ENCODE assay signal across 8 cellular contexts in the genomic region with DNA sequence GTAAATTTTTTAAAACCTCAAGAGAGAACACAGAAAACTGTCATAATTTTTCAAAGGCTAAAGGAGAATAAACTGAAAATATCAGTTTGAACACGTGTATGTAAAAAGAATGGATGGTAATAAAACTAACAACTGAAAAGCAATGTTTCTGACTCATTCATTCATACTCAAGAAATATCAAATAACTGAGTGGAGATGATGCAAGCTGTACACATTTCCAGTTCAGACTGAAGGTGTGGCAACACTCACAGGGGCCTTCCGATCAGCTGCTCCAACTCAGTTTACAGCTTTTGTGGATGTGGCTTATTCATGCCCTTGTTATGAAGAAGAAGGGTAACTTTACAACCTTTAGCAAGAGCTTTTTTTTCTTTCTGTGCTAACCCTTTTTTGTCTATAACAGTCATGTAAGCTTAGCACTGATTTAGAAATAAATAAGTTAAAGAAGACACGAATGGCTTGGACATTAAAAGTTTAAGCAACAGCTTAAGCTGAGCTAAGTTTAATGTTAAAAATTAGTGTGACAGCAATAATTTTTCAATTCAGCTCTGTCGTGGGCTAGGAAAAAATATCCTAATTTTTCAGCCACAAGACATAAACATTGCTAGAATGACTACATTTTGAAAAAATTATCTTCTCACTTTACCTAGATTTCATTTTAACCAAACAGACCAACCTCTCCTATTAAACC.
DNase-seq lines count a peak whose midpoint lies in the region; ATAC-seq and TF ChIP-seq lines count a peak whose summit lies in the region.

No MANE protein-coding gene starts in this region.

- H3K4me3 ChIP-seq in DOHH2 (ENCODE audit: low read length), result peak overlapping the region; percentile 89
- H3K4me3 ChIP-seq in left lung, result peak overlapping the region; percentile 53 to 72
- peak overlapping the region; percentile 78 for H3K4me3 ChIP-seq in upper lobe of right lung

- H3K4me1 ChIP-seq in DOHH2 (ENCODE audit: control insufficient read depth, low read length) (peaks cover 56% of the 10 kb centered on the region), left lung (peaks cover 10 to 63% of the 10 kb centered on the region in 2 donors), upper lobe of right lung (peaks cover 13% of the 10 kb centered on the region)

- no peaks in the 10 kb centered on the region for H4K20me1 ChIP-seq in DOHH2 (ENCODE audit: control insufficient read depth, insufficient read depth, low read depth, low read length)

- no peaks in the 10 kb centered on the region for H3K9me3 ChIP-seq in DOHH2 (ENCODE audit: control insufficient read depth, insufficient read depth, low read length)
- H3K9me3 ChIP-seq in left lung, result no peaks in the 10 kb centered on the region
- H3K9me3 ChIP-seq in upper lobe of right lung, result no peaks in the 10 kb centered on the region

- intact Hi-C loops in left lung (cut with DNase I) (no loop called here), upper lobe of right lung (cut with DNase I) (loop anchor here (10.0 kb wide), 1 partner anchor 138 kb away; no protein-coding TSS in a partner anchor)

- H3K27ac ChIP-seq in DOHH2 (ENCODE audit: low read depth, low read length) (no peak overlapping the region), left lung (peak overlapping the region; percentile 92 to 93), upper lobe of right lung (peak overlapping the region; percentile 85)

- H3K36me3 ChIP-seq in DOHH2 (ENCODE audit: control insufficient read depth, low read length), result peaks cover 9% of the 10 kb centered on the region; the same call in 1 of the 2 replicates
- no peaks in the 10 kb centered on the region for H3K36me3 ChIP-seq in left lung
- H3K36me3 ChIP-seq in upper lobe of right lung, result no peaks in the 10 kb centered on the region

- peaks cover 6% of the 10 kb centered on the region; the same call in 1 of the 2 replicates for H3K27me3 ChIP-seq in DOHH2 (ENCODE audit: control insufficient read depth, low read length)
- no peaks in the 10 kb centered on the region for H3K27me3 ChIP-seq in left lung
- H3K27me3 ChIP-seq in upper lobe of right lung, result no peaks in the 10 kb centered on the region

- ATAC-seq in left lung, result peak; percentile 38
- ATAC-seq in upper lobe of right lung, result peak; percentile 21
- no peak for ATAC-seq in HG03280 (IDR thresholded peaks at IDR 0.05; ENCODE audit: unreplicated experiment)
- ATAC-seq in HG03175 (IDR thresholded peaks at IDR 0.05; ENCODE audit: unreplicated experiment), result no peak
- ATAC-seq in HG02588 (IDR thresholded peaks at IDR 0.05; ENCODE audit: unreplicated experiment), result no peak

- peak overlapping the region; percentile 88 for H3K4me2 ChIP-seq in DOHH2 (ENCODE audit: low read length)

- H3F3A ChIP-seq in DOHH2 (ENCODE audit: control insufficient read depth, insufficient read depth), result peaks cover 7% of the 10 kb centered on the region

- H3K9me2 ChIP-seq in DOHH2 (replicated peaks; ENCODE audit: control insufficient read depth, low read length), result no peaks in the 10 kb centered on the region

- H3K79me2 ChIP-seq in DOHH2 (ENCODE audit: control insufficient read depth, low read length), result peaks cover 34% of the 10 kb centered on the region

- TF ChIP-seq CTCF in DOHH2 (IDR thresholded peaks at IDR 0.05; ENCODE audit: low read depth, low read length, poor library complexity, severe bottlenecking) (no peak), left lung (IDR thresholded peaks at IDR 0.05) (no peak), upper lobe of right lung (IDR thresholded peaks at IDR 0.05) (no peak)

- DNase-seq in NOMO-1 (lab: John Stamatoyannopoulos, UW; ENCODE audit: unreplicated experiment in 2 of 2) (peak; percentile 62 to 68), left lung (peak in 1 of 2 donors; percentile 64), upper lobe of right lung (no peak)
- peak; percentile 19 for DNase-seq in activated T-helper 9 cell treated with anti-CD3 and anti-CD28 coated beads, Interleukin-2, amount 50 U/mL, for 16 hours (ENCODE audit: low read depth)

Comparison
In these comparisons a context has a peak if more than half of its experiments do, and no peak if none do; other contexts are left out.
1. ATAC-seq: peak in left lung (single experiment) and upper lobe of right lung (single experiment); none in HG03280 (single experiment), HG03175 (single experiment) and HG02588 (single experiment).
2. Peak in every context shown above with its lines, with median percentiles within 50 percentile points of each other: H3K4me3 ChIP-seq.